8 cellular contexts compared by ENCODE assay signal in genomic region chr2:157897106-157897971, GRCh38. TPM values are rescaled to one million over a fixed set of nuclear protein-coding genes. Genes with fewer than 3 reads are reported as not detected.
DNase-seq lines count a peak whose midpoint lies in the region; ATAC-seq and TF ChIP-seq lines count a peak whose summit lies in the region.

No MANE protein-coding gene starts in this region.

- no peak for TF ChIP-seq CTCF in Peyer's patch (IDR thresholded peaks at IDR 0.05)
- no peak for TF ChIP-seq CTCF in suprapubic skin (IDR thresholded peaks at IDR 0.05)
- TF ChIP-seq CTCF in left ventricle myocardium inferior (IDR thresholded peaks at IDR 0.05; ENCODE audit: borderline replicate concordance), result no peak

- no peaks in the 10 kb centered on the region for H3K27me3 Mint-ChIP-seq in effector memory CD8-positive, alpha-beta T cell

- no peaks in the 10 kb centered on the region for H3K9me3 ChIP-seq in Peyer's patch
- no peaks in the 10 kb centered on the region for H3K9me3 ChIP-seq in suprapubic skin
- H3K9me3 ChIP-seq in left ventricle myocardium inferior (replicated peaks), result no peaks in the 10 kb centered on the region

- H3K27me3 ChIP-seq in Peyer's patch (no peaks in the 10 kb centered on the region), suprapubic skin (no peaks in the 10 kb centered on the region), left ventricle myocardium inferior (ENCODE audit: low read depth) (no peaks in the 10 kb centered on the region)

- H3K4me1 ChIP-seq in Peyer's patch (peaks cover 0 to 11% (median 4%) of the 10 kb centered on the region in 4 donors), suprapubic skin (no peaks in the 10 kb centered on the region), left ventricle myocardium inferior (peaks cover 5% of the 10 kb centered on the region)

- H3K4me3 ChIP-seq in Peyer's patch, result no peak overlapping the region
- no peak overlapping the region for H3K4me3 ChIP-seq in suprapubic skin
- H3K4me3 ChIP-seq in left ventricle myocardium inferior, result no peak overlapping the region

- DNase-seq in Peyer's patch, result peak in 2 of 3 donors; percentile 28 to 51
- peak in 1 of 3 experiments; percentile 26 for DNase-seq in effector memory CD8-positive, alpha-beta T cell
- DNase-seq in pons (ENCODE audit: low spot score), result no peak
- no peak for DNase-seq in suprapubic skin (ENCODE audit: low spot score in 2 of 2)
- no peak for DNase-seq in left ventricle myocardium inferior
- DNase-seq in SW480 (ENCODE audit: low spot score), result no peak

- 82% methylated on average over 4 of the region's 4 CpGs for WGBS in suprapubic skin

- intact Hi-C loops in left ventricle myocardium inferior (cut with micrococcal nuclease), result loop anchor here (5.0 kb wide), 1 partner anchor 130 kb away; no protein-coding TSS in a partner anchor

- ATAC-seq in GM18502 (IDR thresholded peaks at IDR 0.05; ENCODE audit: poor library complexity, unreplicated experiment) (peak; percentile 55), HG02763 (IDR thresholded peaks at IDR 0.05; ENCODE audit: unreplicated experiment) (peak; percentile 33)
- peak; percentile 64 for ATAC-seq in effector memory CD8-positive, alpha-beta T cell (replicated peaks)

- H3K9me3 Mint-ChIP-seq in effector memory CD8-positive, alpha-beta T cell, result peaks cover 1 to 6% of the 10 kb centered on the region in 2 donors

- peaks cover 37 to 51% of the 10 kb centered on the region in 2 donors for H3K4me1 Mint-ChIP-seq in effector memory CD8-positive, alpha-beta T cell (ENCODE audit: low read depth in 2 of 2)

- no peaks in the 10 kb centered on the region for H3K36me3 Mint-ChIP-seq in effector memory CD8-positive, alpha-beta T cell (ENCODE audit: insufficient read depth)

- H3K4me3 Mint-ChIP-seq in effector memory CD8-positive, alpha-beta T cell, result peak overlapping the region; percentile 74 to 88

- H3K27ac ChIP-seq in Peyer's patch (peak overlapping the region; percentile 37 to 73 (median 48)), suprapubic skin (no peak overlapping the region), left ventricle myocardium inferior (replicated peaks) (no peak overlapping the region)

- H3K36me3 ChIP-seq in Peyer's patch, result no peaks in the 10 kb centered on the region
- no peaks in the 10 kb centered on the region for H3K36me3 ChIP-seq in suprapubic skin
- no peaks in the 10 kb centered on the region for H3K36me3 ChIP-seq in left ventricle myocardium inferior

- TF ChIP-seq EP300 in suprapubic skin (IDR thresholded peaks at IDR 0.05), result no peak

- peak overlapping the region; percentile 92 to 95 for H3K27ac Mint-ChIP-seq in effector memory CD8-positive, alpha-beta T cell

- TF ChIP-seq POLR2A in Peyer's patch (IDR thresholded peaks at IDR 0.05) (no peak), suprapubic skin (IDR thresholded peaks at IDR 0.05) (no peak)

RNA-seq across cellular contexts. Expression of gene ACVR1, which starts 21.2 kb away (rescaled TPM):
- total RNA-seq in Peyer's patch (10 to 100 TPM; 11.8 to 16.5 (median 14.3) TPM), suprapubic skin (10 to 100 TPM; 17.5 to 20.6 (median 18.5) TPM), left ventricle myocardium inferior (30.6 TPM)

Comparison
In these comparisons a context has a peak if more than half of its experiments do, and no peak if none do; other contexts are left out.
1. DNase-seq: peak in Peyer's patch (2 of 3); none in pons (single experiment), suprapubic skin (0 of 2), left ventricle myocardium inferior (single experiment) and SW480 (single experiment).
2. H3K27ac ChIP-seq: peak in Peyer's patch (4 of 4); none in suprapubic skin (single experiment) and left ventricle myocardium inferior (single experiment).
3. Peak in every context shown above with its lines, with median percentiles within 50 percentile points of each other: ATAC-seq.